Comparison of ENCODE assay signal across 1 cellular context in the genomic region with DNA sequence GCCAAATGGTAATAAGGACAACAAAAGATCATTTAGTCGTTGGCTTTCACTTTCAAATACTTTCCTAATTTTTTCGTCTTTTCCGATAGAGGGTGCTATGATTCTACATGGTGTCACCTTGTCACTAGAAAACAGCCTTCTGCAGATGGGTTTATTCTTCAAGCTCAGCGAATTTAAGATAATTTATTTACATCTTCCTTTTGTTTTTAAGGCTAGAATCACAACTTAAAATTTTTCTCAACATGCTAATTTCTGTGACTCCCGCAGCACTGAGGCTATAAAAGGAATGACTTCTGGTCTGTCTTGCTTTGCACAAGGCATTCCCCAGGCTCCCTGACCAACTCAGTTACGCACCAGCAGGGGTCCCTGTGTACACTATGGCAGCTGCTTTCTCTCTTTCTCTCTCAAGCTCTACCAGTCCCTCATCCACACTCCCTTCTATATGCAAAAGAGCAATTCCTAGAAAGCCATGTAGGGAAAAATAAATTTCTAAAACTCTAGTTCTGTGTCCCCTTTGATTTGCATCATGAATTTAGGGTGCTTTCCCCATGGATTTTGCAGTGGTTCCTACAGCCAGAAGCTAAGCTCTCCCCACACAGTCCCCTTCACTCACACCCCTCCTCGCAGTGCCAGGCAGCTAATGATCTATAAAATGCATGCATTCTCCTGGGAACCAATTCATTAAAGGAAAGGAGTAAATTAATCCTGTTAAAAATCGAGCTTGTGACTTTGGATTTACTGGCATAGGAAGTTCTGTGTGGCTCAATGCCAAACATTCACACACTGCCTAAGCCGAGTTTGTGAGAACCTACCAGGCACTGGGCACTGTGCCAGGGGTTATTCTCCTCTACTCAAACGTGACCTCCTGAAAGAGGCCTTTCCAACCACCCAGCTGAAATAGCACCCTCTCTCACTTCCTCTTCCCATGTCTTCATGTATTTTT.
TF ChIP-seq lines count a peak whose summit lies in the region.

No MANE protein-coding gene starts in this region.

TF ChIP-seq in HepG2, 621 proteins besides CTCF, POLR2A, EP300 and RAD21 (continued from another document and continues in another):
- TF ChIP-seq, protein P1, sequence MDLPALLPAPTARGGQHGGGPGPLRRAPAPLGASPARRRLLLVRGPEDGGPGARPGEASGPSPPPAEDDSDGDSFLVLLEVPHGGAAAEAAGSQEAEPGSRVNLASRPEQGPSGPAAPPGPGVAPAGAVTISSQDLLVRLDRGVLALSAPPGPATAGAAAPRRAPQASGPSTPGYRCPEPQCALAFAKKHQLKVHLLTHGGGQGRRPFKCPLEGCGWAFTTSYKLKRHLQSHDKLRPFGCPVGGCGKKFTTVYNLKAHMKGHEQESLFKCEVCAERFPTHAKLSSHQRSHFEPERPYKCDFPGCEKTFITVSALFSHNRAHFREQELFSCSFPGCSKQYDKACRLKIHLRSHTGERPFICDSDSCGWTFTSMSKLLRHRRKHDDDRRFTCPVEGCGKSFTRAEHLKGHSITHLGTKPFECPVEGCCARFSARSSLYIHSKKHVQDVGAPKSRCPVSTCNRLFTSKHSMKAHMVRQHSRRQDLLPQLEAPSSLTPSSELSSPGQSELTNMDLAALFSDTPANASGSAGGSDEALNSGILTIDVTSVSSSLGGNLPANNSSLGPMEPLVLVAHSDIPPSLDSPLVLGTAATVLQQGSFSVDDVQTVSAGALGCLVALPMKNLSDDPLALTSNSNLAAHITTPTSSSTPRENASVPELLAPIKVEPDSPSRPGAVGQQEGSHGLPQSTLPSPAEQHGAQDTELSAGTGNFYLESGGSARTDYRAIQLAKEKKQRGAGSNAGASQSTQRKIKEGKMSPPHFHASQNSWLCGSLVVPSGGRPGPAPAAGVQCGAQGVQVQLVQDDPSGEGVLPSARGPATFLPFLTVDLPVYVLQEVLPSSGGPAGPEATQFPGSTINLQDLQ (CRISPR knock-in tag; IDR thresholded peaks at IDR 0.05), result no peak
- TF ChIP-seq RFX1 (IDR thresholded peaks at IDR 0.05) (no peak), PAX8 (CRISPR knock-in tag; IDR thresholded peaks at IDR 0.05; ENCODE audit: borderline replicate concordance) (no peak), KLF6 (CRISPR knock-in tag; IDR thresholded peaks at IDR 0.05) (no peak), ZNF3 (CRISPR knock-in tag; IDR thresholded peaks at IDR 0.05) (peak; percentile 46; the same call in 1 of the 2 replicates), SETDB1 (CRISPR knock-in tag; IDR thresholded peaks at IDR 0.05; ENCODE audit: borderline replicate concordance) (no peak), DMAP1 (CRISPR knock-in tag; IDR thresholded peaks at IDR 0.05) (0 out of 2 replicates have a peak, but pooled peaks have one; percentile 34), KDM5B (CRISPR knock-in tag; IDR thresholded peaks at IDR 0.05; ENCODE audit: borderline replicate concordance) (no peak), ZNF766 (CRISPR knock-in tag; IDR thresholded peaks at IDR 0.05; ENCODE audit: borderline replicate concordance) (no peak), ATF7-NPFF (CRISPR knock-in tag; IDR thresholded peaks at IDR 0.05; ENCODE audit: low read depth) (0 out of 2 replicates have a peak, but pooled peaks have one; percentile 2), ZNF354B (CRISPR knock-in tag; IDR thresholded peaks at IDR 0.05) (no peak), ZSCAN20 (CRISPR knock-in tag; IDR thresholded peaks at IDR 0.05; ENCODE audit: borderline replicate concordance) (no peak), SRSF9 (IDR thresholded peaks at IDR 0.05; ENCODE audit: borderline replicate concordance, insufficient read depth, low read depth, low read length, poor library complexity, severe bottlenecking) (no peak), CHCHD3 (CRISPR knock-in tag; IDR thresholded peaks at IDR 0.05) (no peak), PHF5A (CRISPR knock-in tag; IDR thresholded peaks at IDR 0.05; ENCODE audit: low read depth, unreplicated experiment) (peak; percentile 60), TP53 (CRISPR knock-in tag; conservative IDR thresholded peaks at IDR 0.05) (no peak)
- TF ChIP-seq, protein P2, sequence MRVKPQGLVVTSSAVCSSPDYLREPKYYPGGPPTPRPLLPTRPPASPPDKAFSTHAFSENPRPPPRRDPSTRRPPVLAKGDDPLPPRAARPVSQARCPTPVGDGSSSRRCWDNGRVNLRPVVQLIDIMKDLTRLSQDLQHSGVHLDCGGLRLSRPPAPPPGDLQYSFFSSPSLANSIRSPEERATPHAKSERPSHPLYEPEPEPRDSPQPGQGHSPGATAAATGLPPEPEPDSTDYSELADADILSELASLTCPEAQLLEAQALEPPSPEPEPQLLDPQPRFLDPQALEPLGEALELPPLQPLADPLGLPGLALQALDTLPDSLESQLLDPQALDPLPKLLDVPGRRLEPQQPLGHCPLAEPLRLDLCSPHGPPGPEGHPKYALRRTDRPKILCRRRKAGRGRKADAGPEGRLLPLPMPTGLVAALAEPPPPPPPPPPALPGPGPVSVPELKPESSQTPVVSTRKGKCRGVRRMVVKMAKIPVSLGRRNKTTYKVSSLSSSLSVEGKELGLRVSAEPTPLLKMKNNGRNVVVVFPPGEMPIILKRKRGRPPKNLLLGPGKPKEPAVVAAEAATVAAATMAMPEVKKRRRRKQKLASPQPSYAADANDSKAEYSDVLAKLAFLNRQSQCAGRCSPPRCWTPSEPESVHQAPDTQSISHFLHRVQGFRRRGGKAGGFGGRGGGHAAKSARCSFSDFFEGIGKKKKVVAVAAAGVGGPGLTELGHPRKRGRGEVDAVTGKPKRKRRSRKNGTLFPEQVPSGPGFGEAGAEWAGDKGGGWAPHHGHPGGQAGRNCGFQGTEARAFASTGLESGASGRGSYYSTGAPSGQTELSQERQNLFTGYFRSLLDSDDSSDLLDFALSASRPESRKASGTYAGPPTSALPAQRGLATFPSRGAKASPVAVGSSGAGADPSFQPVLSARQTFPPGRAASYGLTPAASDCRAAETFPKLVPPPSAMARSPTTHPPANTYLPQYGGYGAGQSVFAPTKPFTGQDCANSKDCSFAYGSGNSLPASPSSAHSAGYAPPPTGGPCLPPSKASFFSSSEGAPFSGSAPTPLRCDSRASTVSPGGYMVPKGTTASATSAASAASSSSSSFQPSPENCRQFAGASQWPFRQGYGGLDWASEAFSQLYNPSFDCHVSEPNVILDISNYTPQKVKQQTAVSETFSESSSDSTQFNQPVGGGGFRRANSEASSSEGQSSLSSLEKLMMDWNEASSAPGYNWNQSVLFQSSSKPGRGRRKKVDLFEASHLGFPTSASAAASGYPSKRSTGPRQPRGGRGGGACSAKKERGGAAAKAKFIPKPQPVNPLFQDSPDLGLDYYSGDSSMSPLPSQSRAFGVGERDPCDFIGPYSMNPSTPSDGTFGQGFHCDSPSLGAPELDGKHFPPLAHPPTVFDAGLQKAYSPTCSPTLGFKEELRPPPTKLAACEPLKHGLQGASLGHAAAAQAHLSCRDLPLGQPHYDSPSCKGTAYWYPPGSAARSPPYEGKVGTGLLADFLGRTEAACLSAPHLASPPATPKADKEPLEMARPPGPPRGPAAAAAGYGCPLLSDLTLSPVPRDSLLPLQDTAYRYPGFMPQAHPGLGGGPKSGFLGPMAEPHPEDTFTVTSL (CRISPR knock-in tag; IDR thresholded peaks at IDR 0.05; ENCODE audit: borderline replicate concordance), result peak; percentile 27; the same call in 1 of the 2 replicates
- TF ChIP-seq, protein P3, sequence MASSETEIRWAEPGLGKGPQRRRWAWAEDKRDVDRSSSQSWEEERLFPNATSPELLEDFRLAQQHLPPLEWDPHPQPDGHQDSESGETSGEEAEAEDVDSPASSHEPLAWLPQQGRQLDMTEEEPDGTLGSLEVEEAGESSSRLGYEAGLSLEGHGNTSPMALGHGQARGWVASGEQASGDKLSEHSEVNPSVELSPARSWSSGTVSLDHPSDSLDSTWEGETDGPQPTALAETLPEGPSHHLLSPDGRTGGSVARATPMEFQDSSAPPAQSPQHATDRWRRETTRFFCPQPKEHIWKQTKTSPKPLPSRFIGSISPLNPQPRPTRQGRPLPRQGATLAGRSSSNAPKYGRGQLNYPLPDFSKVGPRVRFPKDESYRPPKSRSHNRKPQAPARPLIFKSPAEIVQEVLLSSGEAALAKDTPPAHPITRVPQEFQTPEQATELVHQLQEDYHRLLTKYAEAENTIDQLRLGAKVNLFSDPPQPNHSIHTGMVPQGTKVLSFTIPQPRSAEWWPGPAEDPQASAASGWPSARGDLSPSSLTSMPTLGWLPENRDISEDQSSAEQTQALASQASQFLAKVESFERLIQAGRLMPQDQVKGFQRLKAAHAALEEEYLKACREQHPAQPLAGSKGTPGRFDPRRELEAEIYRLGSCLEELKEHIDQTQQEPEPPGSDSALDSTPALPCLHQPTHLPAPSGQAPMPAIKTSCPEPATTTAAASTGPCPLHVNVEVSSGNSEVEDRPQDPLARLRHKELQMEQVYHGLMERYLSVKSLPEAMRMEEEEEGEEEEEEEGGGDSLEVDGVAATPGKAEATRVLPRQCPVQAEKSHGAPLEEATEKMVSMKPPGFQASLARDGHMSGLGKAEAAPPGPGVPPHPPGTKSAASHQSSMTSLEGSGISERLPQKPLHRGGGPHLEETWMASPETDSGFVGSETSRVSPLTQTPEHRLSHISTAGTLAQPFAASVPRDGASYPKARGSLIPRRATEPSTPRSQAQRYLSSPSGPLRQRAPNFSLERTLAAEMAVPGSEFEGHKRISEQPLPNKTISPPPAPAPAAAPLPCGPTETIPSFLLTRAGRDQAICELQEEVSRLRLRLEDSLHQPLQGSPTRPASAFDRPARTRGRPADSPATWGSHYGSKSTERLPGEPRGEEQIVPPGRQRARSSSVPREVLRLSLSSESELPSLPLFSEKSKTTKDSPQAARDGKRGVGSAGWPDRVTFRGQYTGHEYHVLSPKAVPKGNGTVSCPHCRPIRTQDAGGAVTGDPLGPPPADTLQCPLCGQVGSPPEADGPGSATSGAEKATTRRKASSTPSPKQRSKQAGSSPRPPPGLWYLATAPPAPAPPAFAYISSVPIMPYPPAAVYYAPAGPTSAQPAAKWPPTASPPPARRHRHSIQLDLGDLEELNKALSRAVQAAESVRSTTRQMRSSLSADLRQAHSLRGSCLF (CRISPR knock-in tag; IDR thresholded peaks at IDR 0.05; ENCODE audit: borderline replicate concordance), result no peak
- TF ChIP-seq, protein P4, sequence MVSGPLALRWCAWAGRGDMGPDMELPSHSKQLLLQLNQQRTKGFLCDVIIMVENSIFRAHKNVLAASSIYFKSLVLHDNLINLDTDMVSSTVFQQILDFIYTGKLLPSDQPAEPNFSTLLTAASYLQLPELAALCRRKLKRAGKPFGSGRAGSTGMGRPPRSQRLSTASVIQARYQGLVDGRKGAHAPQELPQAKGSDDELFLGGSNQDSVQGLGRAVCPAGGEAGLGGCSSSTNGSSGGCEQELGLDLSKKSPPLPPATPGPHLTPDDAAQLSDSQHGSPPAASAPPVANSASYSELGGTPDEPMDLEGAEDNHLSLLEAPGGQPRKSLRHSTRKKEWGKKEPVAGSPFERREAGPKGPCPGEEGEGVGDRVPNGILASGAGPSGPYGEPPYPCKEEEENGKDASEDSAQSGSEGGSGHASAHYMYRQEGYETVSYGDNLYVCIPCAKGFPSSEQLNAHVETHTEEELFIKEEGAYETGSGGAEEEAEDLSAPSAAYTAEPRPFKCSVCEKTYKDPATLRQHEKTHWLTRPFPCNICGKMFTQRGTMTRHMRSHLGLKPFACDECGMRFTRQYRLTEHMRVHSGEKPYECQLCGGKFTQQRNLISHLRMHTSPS (CRISPR knock-in tag; IDR thresholded peaks at IDR 0.05; ENCODE audit: low read depth), result no peak
- TF ChIP-seq, protein P5, sequence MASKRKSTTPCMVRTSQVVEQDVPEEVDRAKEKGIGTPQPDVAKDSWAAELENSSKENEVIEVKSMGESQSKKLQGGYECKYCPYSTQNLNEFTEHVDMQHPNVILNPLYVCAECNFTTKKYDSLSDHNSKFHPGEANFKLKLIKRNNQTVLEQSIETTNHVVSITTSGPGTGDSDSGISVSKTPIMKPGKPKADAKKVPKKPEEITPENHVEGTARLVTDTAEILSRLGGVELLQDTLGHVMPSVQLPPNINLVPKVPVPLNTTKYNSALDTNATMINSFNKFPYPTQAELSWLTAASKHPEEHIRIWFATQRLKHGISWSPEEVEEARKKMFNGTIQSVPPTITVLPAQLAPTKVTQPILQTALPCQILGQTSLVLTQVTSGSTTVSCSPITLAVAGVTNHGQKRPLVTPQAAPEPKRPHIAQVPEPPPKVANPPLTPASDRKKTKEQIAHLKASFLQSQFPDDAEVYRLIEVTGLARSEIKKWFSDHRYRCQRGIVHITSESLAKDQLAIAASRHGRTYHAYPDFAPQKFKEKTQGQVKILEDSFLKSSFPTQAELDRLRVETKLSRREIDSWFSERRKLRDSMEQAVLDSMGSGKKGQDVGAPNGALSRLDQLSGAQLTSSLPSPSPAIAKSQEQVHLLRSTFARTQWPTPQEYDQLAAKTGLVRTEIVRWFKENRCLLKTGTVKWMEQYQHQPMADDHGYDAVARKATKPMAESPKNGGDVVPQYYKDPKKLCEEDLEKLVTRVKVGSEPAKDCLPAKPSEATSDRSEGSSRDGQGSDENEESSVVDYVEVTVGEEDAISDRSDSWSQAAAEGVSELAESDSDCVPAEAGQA (IDR thresholded peaks at IDR 0.05; ENCODE audit: low read depth), result no peak
- TF ChIP-seq, protein P5 (CRISPR knock-in tag; IDR thresholded peaks at IDR 0.05; ENCODE audit: borderline replicate concordance), result no peak
